8 cellular contexts compared by ENCODE assay signal in genomic region chr7:56051339-56052191, GRCh38. TPM values are rescaled to one million over a fixed set of nuclear protein-coding genes. Genes with fewer than 3 reads are reported as not detected.
DNase-seq lines count a peak whose midpoint lies in the region; ATAC-seq and TF ChIP-seq lines count a peak whose summit lies in the region.

Gene CCT6A, plus strand, starts transcription at chr7:56051765. Its CDS starts 84 bp downstream, at chr7:56051849.
Gene PSPH, minus strand, starts transcription at chr7:56051444. Its CDS starts 30,232 bp downstream, at chr7:56021212.

- 0% methylated on average over 22 of the region's 97 CpGs for WGBS in esophagus muscularis mucosa

- peak; percentile 96 for ATAC-seq in GM21737 (IDR thresholded peaks at IDR 0.05; ENCODE audit: unreplicated experiment)

- H3K4me3 ChIP-seq in KMS-11 (IDR thresholded peaks at IDR 0.05; ENCODE audit: insufficient read depth, low read depth, low read length) (no peak within 1 kb of the TSS), Peyer's patch (peak within 1 kb of the TSS; percentile 78 to 92 (median 83)), esophagus muscularis mucosa (peak within 1 kb of the TSS; percentile 87 to 97 (median 96))

- peak; percentile 95 for DNase-seq in DMS53 treated with DMSO at 0.1 percent for 48 hours (lab: John Stamatoyannopoulos, UW; ENCODE audit: unreplicated experiment)
- DNase-seq in Peyer's patch, result peak; percentile 95 to 98 (median 98)
- peak; percentile 94 to 95 for DNase-seq in activated T-cell treated with anti-CD3 and anti-CD28 coated beads, Interleukin-2, amount 50 U/mL, for 48 hours
- peak; percentile 99 for DNase-seq in esophagus muscularis mucosa (ENCODE audit: extremely low spot score)
- peak; percentile 100 for DNase-seq in myocyte (ENCODE audit: low read depth)
- peak; percentile 93 to 94 for DNase-seq in stimulated activated CD8-positive, alpha-beta memory T cell treated with anti-CD3 and anti-CD28 coated beads, Interleukin-7, amount 100 ng/mL, for 48 hours (ENCODE audit: extremely low read depth in 1 of 2, low read depth in 1 of 2)

- peaks cover 30% of the 10 kb centered on the region for H3K36me3 ChIP-seq in KMS-11 (ENCODE audit: insufficient read depth)
- H3K36me3 ChIP-seq in Peyer's patch, result peaks cover 0 to 34% (median 0%) of the 10 kb centered on the region in 3 donors
- H3K36me3 ChIP-seq in esophagus muscularis mucosa, result peaks cover 13 to 39% (median 33%) of the 10 kb centered on the region in 4 donors

- peak within 1 kb of the TSS; percentile 90 for H2AFZ ChIP-seq in KMS-11 (ENCODE audit: low read depth)

- TF ChIP-seq CTCF in KMS-11 (conservative IDR thresholded peaks at IDR 0.05; ENCODE audit: low read depth, low read length), result no peak
- no peak for TF ChIP-seq CTCF in Peyer's patch (IDR thresholded peaks at IDR 0.05)
- TF ChIP-seq CTCF in esophagus muscularis mucosa (IDR thresholded peaks at IDR 0.05), result no peak

- H4K20me1 ChIP-seq in KMS-11 (ENCODE audit: insufficient read depth), result no peaks in the 10 kb centered on the region

- TF ChIP-seq EP300 in esophagus muscularis mucosa (IDR thresholded peaks at IDR 0.05), result peak; percentile 44

- H3K4me2 ChIP-seq in KMS-11, result peak within 1 kb of the TSS; percentile 87

- peak within 1 kb of the TSS; percentile 60 for H3K27ac ChIP-seq in KMS-11
- peak within 1 kb of the TSS; percentile 84 to 90 (median 89) for H3K27ac ChIP-seq in Peyer's patch
- H3K27ac ChIP-seq in esophagus muscularis mucosa (replicated peaks in 1 of 4), result peak within 1 kb of the TSS; percentile 93 to 99 (median 95)

- H3K4me1 ChIP-seq in KMS-11 (ENCODE audit: low read depth, poor library complexity, severe bottlenecking) (peaks cover 49% of the 10 kb centered on the region), Peyer's patch (peaks cover 0 to 38% (median 3%) of the 10 kb centered on the region in 4 donors), esophagus muscularis mucosa (peaks cover 26 to 80% (median 56%) of the 10 kb centered on the region in 4 donors)

- H3K79me2 ChIP-seq in KMS-11 (ENCODE audit: insufficient read depth, low read depth), result peaks cover 67% of the 10 kb centered on the region

- H3K27me3 ChIP-seq in KMS-11 (ENCODE audit: insufficient read depth, low read depth) (no peaks in the 10 kb centered on the region), Peyer's patch (no peaks in the 10 kb centered on the region), esophagus muscularis mucosa (no peaks in the 10 kb centered on the region)

- TF ChIP-seq POLR2A in Peyer's patch (IDR thresholded peaks at IDR 0.05), result peak; percentile 74 to 91
- TF ChIP-seq POLR2A in esophagus muscularis mucosa (IDR thresholded peaks at IDR 0.05; ENCODE audit: low read depth), result peak; percentile 44

- H3K9me3 ChIP-seq in Peyer's patch, result no peaks in the 10 kb centered on the region
- H3K9me3 ChIP-seq in esophagus muscularis mucosa, result no peaks in the 10 kb centered on the region

- intact Hi-C loops in esophagus muscularis mucosa (cut with DNase I), result loop anchor here (10.0 kb wide), 1 partner anchor 87 kb away; the partner anchor contains the start of gene NIPSNAP2

- peak within 1 kb of the TSS; percentile 69 for H3K9ac ChIP-seq in KMS-11

RNA-seq across cellular contexts. Expression of gene CCT6A, which starts in this region (rescaled TPM):
- total RNA-seq in Peyer's patch (100 to 1,000 TPM in 1 of 4 donors, 10 to 100 TPM in 3; 61.3 to 150 (median 79.5) TPM), esophagus muscularis mucosa (100 to 1,000 TPM in 1 of 4 donors, 10 to 100 TPM in 3; 86.6 to 104 (median 87.9) TPM), myocyte (290 and 369 TPM in 2 replicates)
- 121 TPM for polyA plus RNA-seq in myocyte (2012)

RNA-seq across cellular contexts. Expression of gene PSPH, which starts in this region (rescaled TPM):
- total RNA-seq in Peyer's patch (10 to 100 TPM; 12.3 to 25.6 (median 16.1) TPM), esophagus muscularis mucosa (10 to 100 TPM in 3 of 4 donors, 1 to 10 TPM in 1; 9.1 to 15.9 (median 13.1) TPM), myocyte (66.0 and 72.7 TPM in 2 replicates)
- 39.4 TPM for polyA plus RNA-seq in myocyte (2012)
